Comparison of ENCODE assay signal across 9 cellular contexts in the genomic region with DNA sequence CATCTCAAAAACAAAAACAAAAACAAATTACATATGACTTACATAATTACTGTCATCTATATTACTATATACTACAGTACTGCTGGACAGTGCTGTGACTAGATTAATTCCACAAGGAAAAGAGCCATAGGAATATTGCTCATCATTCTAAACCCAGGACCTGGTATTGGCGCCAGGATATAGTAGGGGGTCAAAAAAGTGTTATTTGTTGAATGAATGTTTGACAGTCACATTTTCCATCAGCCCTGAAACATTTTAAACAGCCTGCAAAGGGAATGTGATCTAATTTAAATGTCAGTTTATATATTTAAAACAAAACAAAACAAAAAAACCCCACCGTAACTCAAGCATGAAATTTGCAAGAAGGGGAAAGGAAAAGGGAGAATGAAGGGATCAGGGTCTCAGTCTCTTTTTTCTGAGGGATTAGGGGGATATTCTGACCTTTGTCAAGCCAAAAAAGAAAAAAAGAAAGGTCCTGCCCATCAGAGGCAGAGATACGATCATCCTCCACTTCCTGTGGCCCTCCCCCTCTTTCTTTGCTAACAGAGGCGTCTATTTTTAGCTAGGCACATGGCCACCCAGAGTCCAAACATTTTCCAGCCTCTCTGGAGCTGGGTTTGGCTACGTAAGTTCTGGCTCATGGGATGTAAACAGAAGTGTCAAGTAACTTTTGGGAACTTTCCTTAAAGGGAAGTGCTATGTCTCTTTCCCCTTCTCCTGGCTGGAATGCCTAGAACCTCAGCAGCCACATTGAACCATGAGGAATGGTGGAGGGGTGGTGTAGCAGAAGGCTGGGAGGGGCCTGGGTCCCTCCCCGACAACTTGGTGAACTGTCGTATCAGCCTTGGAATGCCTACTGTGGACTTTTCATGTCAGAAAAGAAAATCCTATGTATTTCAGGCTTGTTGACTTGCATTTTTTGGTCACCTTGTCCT. TPM values are rescaled to one million over a fixed set of nuclear protein-coding genes. Genes with fewer than 3 reads are reported as not detected.
A peak's percentile ranks its signal among the peaks of the same experiment; 100 is the strongest.
DNase-seq lines count a peak whose midpoint lies in the region; ATAC-seq and TF ChIP-seq lines count a peak whose summit lies in the region.
"Had no signal": no experiment of that assay in that cellular context is flagged by ENCODE, and none has a peak within 500 bp of the region (broad histone marks: within the 10 kb centered on the region; RNA-seq: fewer than 3 reads in every experiment).

No MANE protein-coding gene starts in this region.

- peaks cover 11% of the 10 kb centered on the region for H3K36me3 Mint-ChIP-seq in CD4-positive, alpha-beta T cell (ENCODE audit: low read depth)

- intact Hi-C loops in CD4-positive, alpha-beta T cell (cut with DNase I, micrococcal nuclease), result no loop called here

- no peak overlapping the region for H3K4me3 Mint-ChIP-seq in CD4-positive, alpha-beta T cell

- H3K4me1 Mint-ChIP-seq in CD4-positive, alpha-beta T cell (ENCODE audit: low read depth), result peaks cover 12% of the 10 kb centered on the region

- no peak overlapping the region for H3K27ac ChIP-seq in CD4-positive, alpha-beta T cell (ENCODE audit: low read depth, low read length)

- no peaks in the 10 kb centered on the region for H3K27me3 Mint-ChIP-seq in CD4-positive, alpha-beta T cell

- no peak overlapping the region for H3K4me3 ChIP-seq in astrocyte of the spinal cord (ENCODE audit: low read depth, low read length)

- no peaks in the 10 kb centered on the region for H3K9me3 Mint-ChIP-seq in CD4-positive, alpha-beta T cell

- POLR2A ChIA-PET in CD4-positive, alpha-beta T cell (lab: Charles Lee), result interaction anchor here (0.6 kb wide), 1 partner anchor 13 kb away, joined by 3 read pairs; no protein-coding TSS in a partner anchor

- in situ Hi-C loops in KBM-7 (cut with MboI; ENCODE audit: low pct_unique_long_range_greater_than_20kb, low sequenced_read_pairs), result no loop called here
- in situ Hi-C loops in astrocyte of the spinal cord (cut with HindIII; ENCODE audit: low sequenced_read_pairs), result no loop called here

- CTCF ChIA-PET in CD4-positive, alpha-beta T cell (lab: Charles Lee), result interaction anchor here (1.1 kb wide), 1 partner anchor 260 kb away, joined by 3 read pairs; no protein-coding TSS in a partner anchor

- TF ChIP-seq CTCF in CD4-positive, alpha-beta T cell (IDR thresholded peaks at IDR 0.05), result no peak
- TF ChIP-seq CTCF in astrocyte of the spinal cord (IDR thresholded peaks at IDR 0.05; ENCODE audit: low read depth, low read length), result no peak

- no peaks in the 10 kb centered on the region for H3K27me3 ChIP-seq in CD4-positive, alpha-beta T cell (ENCODE audit: control insufficient read depth, insufficient read depth, low read length)

- no peaks in the 10 kb centered on the region for H3K9me3 ChIP-seq in CD4-positive, alpha-beta T cell (ENCODE audit: control insufficient read depth, low read length)

- no peak for ATAC-seq in CD4-positive, alpha-beta T cell (ENCODE audit: poor library complexity)

- DNase-seq in CD4-positive, alpha-beta T cell, result no peak
- peak; percentile 68 for DNase-seq in KBM-7
- peak; percentile 90 for DNase-seq in astrocyte of the spinal cord (ENCODE audit: low read depth, low spot score)
- peak; percentile 42 for DNase-seq in inferior parietal cortex (ENCODE audit: extremely low spot score)
- DNase-seq in stromal cell of bone marrow (ENCODE audit: low read depth), result peak; percentile 96
- DNase-seq in NCI-H2107 treated with DMSO at 0.1 percent for 48 hours (lab: John Stamatoyannopoulos, UW; ENCODE audit: unreplicated experiment), result no peak
- DNase-seq in NCI-H2171 treated with DMSO at 0.1 percent for 48 hours (lab: John Stamatoyannopoulos, UW), result no peak
- no peak for DNase-seq in COR-L47 (lab: John Stamatoyannopoulos, UW)
- DNase-seq: naive B cell had no signal

- H3K27ac Mint-ChIP-seq in CD4-positive, alpha-beta T cell, result peak overlapping the region; percentile 20

RNA-seq across cellular contexts. Expression of gene DLG5, which starts 44.6 kb away (rescaled TPM):
- 1 to 10 TPM; 7.1 to 7.4 TPM for total RNA-seq in CD4-positive, alpha-beta T cell

RNA-seq across cellular contexts. Expression of gene POLR3A, which starts 58.2 kb away (rescaled TPM):
- total RNA-seq in CD4-positive, alpha-beta T cell, result 1 to 10 TPM; 6.7 to 6.9 TPM

Comparison
In these comparisons a context has a peak if more than half of its experiments do, and no peak if none do; other contexts are left out.
1. DNase-seq: peak in KBM-7 (single experiment), astrocyte of the spinal cord (single experiment), inferior parietal cortex (single experiment) and stromal cell of bone marrow (single experiment); none in CD4-positive, alpha-beta T cell (0 of 10), NCI-H2107 treated with DMSO at 0.1 percent for 48 hours (single experiment), NCI-H2171 treated with DMSO at 0.1 percent for 48 hours (single experiment) and COR-L47 (single experiment).